ENCODE assay signal across 23 cellular contexts in genomic region chr15:59473226-59473625, GRCh38. TPM values are rescaled to one million over a fixed set of nuclear protein-coding genes. Genes with fewer than 3 reads are reported as not detected.
A peak's percentile ranks its signal among the peaks of the same experiment; 100 is the strongest.
DNase-seq lines count a peak whose midpoint lies in the region; ATAC-seq, FAIRE-seq and TF ChIP-seq lines count a peak whose summit lies in the region.
"Had no signal": no experiment of that assay in that cellular context is flagged by ENCODE, and none has a peak within 500 bp of the region (broad histone marks: within the 10 kb centered on the region; RNA-seq: fewer than 3 reads in every experiment).

No MANE protein-coding gene starts in this region.

- no peak overlapping the region for H3K27ac ChIP-seq in ascending aorta
- H3K27ac ChIP-seq: SJSA1 had no signal

- H3K4me1 ChIP-seq in ascending aorta: no peaks in the 10 kb centered on the region
- H3K4me1 ChIP-seq: SJSA1 had no signal

- TF ChIP-seq CTCF in fibroblast of the aortic adventitia (IDR thresholded peaks at IDR 0.05; ENCODE audit: insufficient read depth, low read length) (no peak), ascending aorta (IDR thresholded peaks at IDR 0.05) (no peak)

- ATAC-seq in HG03439 (IDR thresholded peaks at IDR 0.05; ENCODE audit: unreplicated experiment): no peak
- ATAC-seq in left ventricle myocardium superior: no peak

- no peaks in the 10 kb centered on the region for H3K36me3 ChIP-seq in ascending aorta
- H3K36me3 ChIP-seq: SJSA1 had no signal

- DNase-seq in OCI-M1 (lab: John Stamatoyannopoulos, UW) (peak; percentile 82), astrocyte of the hippocampus (ENCODE audit: low read depth, low spot score) (peak; percentile 10), fibroblast of the aortic adventitia (ENCODE audit: low read depth) (peak; percentile 55), left ventricle myocardium superior (no peak), GM19239 (ENCODE audit: insufficient read length, low spot score) (no peak), ascending aorta (ENCODE audit: low spot score in 2 of 2) (no peak)
- DNase-seq: Calu3; CD4-positive, alpha-beta memory T cell; DMS153; GOT3; HCEC 1CT; IMR-90; Karpas-422; NCI-H1694 treated with DMSO at 0.1 percent for 48 hours; NCI-H2081 treated with DMSO at 0.1 percent for 48 hours; NCI-H2171 treated with DMSO at 0.1 percent for 48 hours; NCI-H524 treated with DMSO at 0.1 percent for 48 hours; NCI-H82 had no signal

- intact Hi-C loops in left ventricle myocardium superior (cut with micrococcal nuclease): no loop called here
- intact Hi-C loops in ascending aorta (cut with DNase I): no loop called here

- H3K9me3 ChIP-seq in ascending aorta: no peaks in the 10 kb centered on the region
- H3K9me3 ChIP-seq: SJSA1 had no signal

- no peak for FAIRE-seq in GM19239 (lab: Jason Lieb, UNC)
- FAIRE-seq: GM18507, RCC 7860 had no signal

- H3K27me3 ChIP-seq in ascending aorta: no peaks in the 10 kb centered on the region
- H3K27me3 ChIP-seq: SJSA1 had no signal

- H3K4me3 ChIP-seq in fibroblast of the aortic adventitia (ENCODE audit: low read depth, low read length) (no peak overlapping the region), ascending aorta (no peak overlapping the region)
- H3K4me3 ChIP-seq: SJSA1 had no signal

RNA-seq across cellular contexts. Expression of gene FAM81A, which starts 35.2 kb away (rescaled TPM):
- total RNA-seq in fibroblast of the aortic adventitia (ENCODE audit: low replicate concordance) (0.81 and 2.6 TPM in 2 replicates), left ventricle myocardium superior (11.0 TPM), ascending aorta (not detected)
- total RNA-seq: CD4-positive, alpha-beta memory T cell; G401; IMR-90 had no signal

Comparison
In these comparisons a context has a peak if more than half of its experiments do, and no peak if none do; other contexts are left out.
1. DNase-seq: peak in OCI-M1 (single experiment), astrocyte of the hippocampus (single experiment) and fibroblast of the aortic adventitia (single experiment); none in left ventricle myocardium superior (single experiment), GM19239 (single experiment) and ascending aorta (0 of 2).